22 cellular contexts compared by ENCODE assay signal in the genomic region with DNA sequence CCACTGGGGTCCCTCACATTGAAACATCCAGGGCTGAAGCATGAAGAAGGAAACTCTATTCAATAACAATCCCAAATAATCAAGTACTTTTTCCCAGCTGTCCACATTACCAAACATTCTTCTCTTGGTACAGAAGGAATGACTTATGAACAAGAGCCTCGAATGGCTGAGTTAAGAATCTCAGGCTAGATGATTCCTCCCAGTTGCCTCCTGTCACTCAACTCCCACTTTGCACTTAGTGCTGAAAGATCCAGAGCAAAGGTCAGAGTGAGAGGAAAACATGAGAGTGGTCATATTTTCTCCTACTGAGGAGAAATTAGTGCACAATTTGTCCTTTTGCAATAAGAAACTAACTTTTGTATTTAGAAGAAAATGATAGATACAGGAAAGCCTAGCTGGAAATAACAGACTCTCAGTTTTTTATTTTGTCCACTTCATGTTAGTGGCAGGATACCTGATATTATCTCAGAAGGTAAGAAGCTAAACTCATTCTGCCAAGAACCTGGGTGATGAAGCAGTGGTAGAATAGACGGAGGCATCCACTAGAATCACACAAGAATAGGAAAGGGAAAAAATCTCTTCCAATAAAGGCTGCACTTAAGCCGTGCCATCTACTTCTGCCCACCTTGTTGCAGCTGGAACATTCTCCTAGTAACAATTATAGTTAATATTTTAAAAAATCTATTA. TPM values are rescaled to one million over a fixed set of nuclear protein-coding genes. Genes with fewer than 3 reads are reported as not detected.
DNase-seq lines count a peak whose midpoint lies in the region; ATAC-seq, FAIRE-seq and TF ChIP-seq lines count a peak whose summit lies in the region.
"Had no signal": no experiment of that assay in that cellular context is flagged by ENCODE, and none has a peak within 500 bp of the region (broad histone marks: within the 10 kb centered on the region; RNA-seq: fewer than 3 reads in every experiment).

No MANE protein-coding gene starts in this region.

- H4K20me1 ChIP-seq in HepG2 (ENCODE audit: insufficient read depth, low read length), result no peaks in the 10 kb centered on the region
- H4K20me1 ChIP-seq in hepatocyte (ENCODE audit: insufficient read depth, poor library complexity, severe bottlenecking), result no peaks in the 10 kb centered on the region

- no peak for FAIRE-seq in HepG2 (lab: Jason Lieb, UNC)
- FAIRE-seq: A204.1, GM12878, K562 had no signal

- no peak for TF ChIP-seq RAD21 in HepG2 (CRISPR knock-in tag; IDR thresholded peaks at IDR 0.05)

- intact Hi-C loops in HepG2 (cut with micrococcal nuclease; ENCODE audit: unreplicated experiment) (no loop called here), right lobe of liver (cut with DNase I) (no loop called here)

- DNase-seq in HepG2 (ENCODE audit: low spot score) (no peak), right lobe of liver (no peak), hepatocyte (ENCODE audit: low spot score) (peak; percentile 30), renal cortical epithelial cell (ENCODE audit: low read depth) (peak; percentile 2), midbrain (lab: John Stamatoyannopoulos, UW) (no peak), NCI-H128 (lab: John Stamatoyannopoulos, UW; ENCODE audit: unreplicated experiment) (no peak)
- no peak for DNase-seq in stimulated activated naive B cell treated with anti-CD40 and anti-IgM and Interleukin-4, amounts not matched to agents 10 μg/mL and 1 μg/mL and 100 μg/mL, for 72 hours
- DNase-seq: BE2C; Caco-2; CD4-positive, CD25-positive, alpha-beta regulatory T cell; EL; GOT3; NCI-H1105 treated with DMSO at 0.1 percent for 48 hours; NCI-H1694 treated with DMSO at 0.1 percent for 48 hours; NCI-H226; NCI-H524; SHP77 had no signal

- H3K4me1 Mint-ChIP-seq in stimulated activated naive B cell treated with anti-CD40 and anti-IgM and Interleukin-4, amounts not matched to agents 10 μg/mL and 1 μg/mL and 100 μg/mL, for 72 hours, result no peaks in the 10 kb centered on the region
- H3K4me1 Mint-ChIP-seq: CD4-positive, CD25-positive, alpha-beta regulatory T cell had no signal

- BruUV-seq in HepG2 (replicated peaks; lab: Mats Ljungman, UMichigan), result no TSS peak

- no peaks in the 10 kb centered on the region for H3K27me3 Mint-ChIP-seq in stimulated activated naive B cell treated with anti-CD40 and anti-IgM and Interleukin-4, amounts not matched to agents 10 μg/mL and 1 μg/mL and 100 μg/mL, for 72 hours
- H3K27me3 Mint-ChIP-seq: CD4-positive, CD25-positive, alpha-beta regulatory T cell had no signal

- TF ChIP-seq EP300 in HepG2 (IDR thresholded peaks at IDR 0.05; ENCODE audit: low read depth in 2 of 2, low read length in 2 of 2) (no peak), HepG2 (CRISPR knock-in tag; IDR thresholded peaks at IDR 0.05; ENCODE audit: borderline replicate concordance) (no peak)

- POLR2A ChIA-PET in HepG2 (lab: Yijun Ruan, JAX), result no interaction called here

- H3K36me3 Mint-ChIP-seq in stimulated activated naive B cell treated with anti-CD40 and anti-IgM and Interleukin-4, amounts not matched to agents 10 μg/mL and 1 μg/mL and 100 μg/mL, for 72 hours, result no peaks in the 10 kb centered on the region
- H3K36me3 Mint-ChIP-seq: CD4-positive, CD25-positive, alpha-beta regulatory T cell had no signal

- peaks cover 0 to 3% of the 10 kb centered on the region in 2 experiments; a peak in 1 of 5 replicates for H3K27me3 ChIP-seq in HepG2 (ENCODE audit: control insufficient read depth in 1 of 2, insufficient read depth in 2 of 2, low read length in 2 of 2)
- no peaks in the 10 kb centered on the region for H3K27me3 ChIP-seq in right lobe of liver
- H3K27me3 ChIP-seq in hepatocyte, result no peaks in the 10 kb centered on the region
- H3K27me3 ChIP-seq: BE2C had no signal

- TF ChIP-seq CTCF in HepG2 (CRISPR knock-in tag; IDR thresholded peaks at IDR 0.05), result no peak
- TF ChIP-seq CTCF in right lobe of liver (IDR thresholded peaks at IDR 0.05), result no peak
- no peak for TF ChIP-seq CTCF in hepatocyte (IDR thresholded peaks at IDR 0.05; ENCODE audit: poor library complexity)

- no peak overlapping the region for H3K4me3 ChIP-seq in HepG2 (replicated peaks in 1 of 3; ENCODE audit: insufficient read depth in 1 of 3, low read depth in 2 of 3, low read length in 3 of 3)
- H3K4me3 ChIP-seq in right lobe of liver, result no peak overlapping the region
- H3K4me3 ChIP-seq in hepatocyte, result no peak overlapping the region
- H3K4me3 ChIP-seq: GM12878, K562 had no signal

- TF ChIP-seq POLR2A in HepG2 (IDR thresholded peaks at IDR 0.05; ENCODE audit: insufficient read depth in 1 of 2, low read depth in 2 of 2, low read length in 2 of 2) (no peak), right lobe of liver (IDR thresholded peaks at IDR 0.05) (no peak)

- WGBS in HepG2 (ENCODE audit: low lambda C conversion rate), result 34% methylated on average over 3 of the region's 3 CpGs
- WGBS in right lobe of liver (ENCODE audit: insufficient coverage, low coverage, low lambda C conversion rate, missing lambda C conversion rate), result 54% methylated on average over 3 of the region's 3 CpGs
- WGBS in hepatocyte (ENCODE audit: low lambda C conversion rate, missing lambda C conversion rate), result 62% methylated on average over 3 of the region's 3 CpGs

- CTCF ChIA-PET in HepG2 (lab: Yijun Ruan, JAX; ENCODE audit: low intra/inter-chr PET ratio, low total read pairs), result no interaction called here

- H3K79me2 ChIP-seq in HepG2 (ENCODE audit: insufficient read depth, low read length), result no peaks in the 10 kb centered on the region
- H3K79me2 ChIP-seq in hepatocyte, result no peaks in the 10 kb centered on the region

- no peak overlapping the region for H3K4me3 Mint-ChIP-seq in stimulated activated naive B cell treated with anti-CD40 and anti-IgM and Interleukin-4, amounts not matched to agents 10 μg/mL and 1 μg/mL and 100 μg/mL, for 72 hours
- H3K4me3 Mint-ChIP-seq: CD4-positive, CD25-positive, alpha-beta regulatory T cell had no signal

- no peak overlapping the region for H3K27ac Mint-ChIP-seq in stimulated activated naive B cell treated with anti-CD40 and anti-IgM and Interleukin-4, amounts not matched to agents 10 μg/mL and 1 μg/mL and 100 μg/mL, for 72 hours
- H3K27ac Mint-ChIP-seq: CD4-positive, CD25-positive, alpha-beta regulatory T cell had no signal

- H3K9me3 ChIP-seq in HepG2 (ENCODE audit: low read length) (no peaks in the 10 kb centered on the region), right lobe of liver (no peaks in the 10 kb centered on the region), hepatocyte (ENCODE audit: low read depth) (no peaks in the 10 kb centered on the region)
- H3K9me3 ChIP-seq: BE2C, Caco-2 had no signal

- H3K27ac ChIP-seq in HepG2 (ENCODE audit: extremely low read length, insufficient read depth, low read length) (no peak overlapping the region), right lobe of liver (no peak overlapping the region), hepatocyte (no peak overlapping the region)

- H3K4me1 ChIP-seq in HepG2 (ENCODE audit: insufficient read depth, low read length) (no peaks in the 10 kb centered on the region; the same call in 1 of the 2 replicates), right lobe of liver (no peaks in the 10 kb centered on the region), hepatocyte (ENCODE audit: insufficient read depth) (no peaks in the 10 kb centered on the region)
- H3K4me1 ChIP-seq: BE2C, Caco-2 had no signal

- no peaks in the 10 kb centered on the region for H3K9me3 Mint-ChIP-seq in stimulated activated naive B cell treated with anti-CD40 and anti-IgM and Interleukin-4, amounts not matched to agents 10 μg/mL and 1 μg/mL and 100 μg/mL, for 72 hours

- no peaks in the 10 kb centered on the region for H3K9me2 ChIP-seq in hepatocyte (replicated peaks; ENCODE audit: insufficient read depth)

- no peak overlapping the region for H3K9ac ChIP-seq in HepG2 (ENCODE audit: insufficient read depth, low read depth, low read length)

- ATAC-seq in HepG2 (no peak), right lobe of liver (no peak)
- ATAC-seq in stimulated activated naive B cell treated with anti-CD40 and anti-IgM and Interleukin-4, amounts not matched to agents 10 μg/mL and 1 μg/mL and 100 μg/mL, for 72 hours (replicated peaks), result no peak
- ATAC-seq: GM12878, HCT116, K562 had no signal

- in situ Hi-C loops in HepG2 (cut with HindIII; ENCODE audit: extremely low pct_ligation_motif_present, low pct_unique_long_range_greater_than_20kb), result no loop called here

- no peaks in the 10 kb centered on the region for H3K36me3 ChIP-seq in HepG2 (replicated peaks in 1 of 2; ENCODE audit: control insufficient read depth in 1 of 2, insufficient read depth in 2 of 2, low read length in 2 of 2)
- H3K36me3 ChIP-seq in right lobe of liver, result no peaks in the 10 kb centered on the region
- no peaks in the 10 kb centered on the region for H3K36me3 ChIP-seq in hepatocyte (replicated peaks; ENCODE audit: insufficient read depth, low read depth)
- H3K36me3 ChIP-seq: BE2C had no signal

- H2AFZ ChIP-seq in HepG2 (ENCODE audit: low read length) (no peak overlapping the region), hepatocyte (no peak overlapping the region)

- H3K4me2 ChIP-seq in HepG2 (ENCODE audit: low read depth, low read length) (no peak overlapping the region), hepatocyte (no peak overlapping the region)

RNA-seq across cellular contexts. Expression of a gene that starts 46.2 kb away (rescaled TPM):
- total RNA-seq in HepG2 (2016; rRNA removed; fragmentation: Illumina TruSeq; extraction: Trizol) (not detected in 2 replicates), right lobe of liver (not detected), hepatocyte (0.13 and 0.16 TPM in 2 replicates), renal cortical epithelial cell (not detected in 2 replicates)
- 0.09 TPM in 1 of 2 replicates, not detected in the other for total RNA-seq in HepG2 (2016; cell fraction: cytosol; rRNA removed; fragmentation: Illumina TruSeq; extraction: Trizol; ENCODE audit: low read depth)
- total RNA-seq in HepG2 (2016; cell fraction: insoluble cytoplasmic fraction; rRNA removed; fragmentation: Illumina TruSeq; extraction: Trizol), result not detected in 2 replicates
- not detected in 2 replicates for total RNA-seq in HepG2 (2016; cell fraction: membrane; rRNA removed; fragmentation: Illumina TruSeq; extraction: Trizol)
- not detected in 2 replicates for total RNA-seq in HepG2 (2016; cell fraction: nucleus; rRNA removed; fragmentation: Illumina TruSeq; extraction: Trizol)
- polyA plus RNA-seq in HepG2 (2011; rRNA removed) (not detected in 2 replicates), hepatocyte (not detected in 2 replicates)
- not detected in 2 replicates for polyA plus RNA-seq in HepG2 (2011; cell fraction: cytosol; rRNA removed)
- not detected in 2 replicates for polyA plus RNA-seq in HepG2 (2011; cell fraction: nucleus; rRNA removed)
- not detected in 2 replicates for polyA plus RNA-seq in HepG2 (2012)
- not detected in 2 replicates for polyA plus RNA-seq in HepG2 (2016; cell fraction: cytosol; fragmentation: Illumina TruSeq; extraction: Trizol; ENCODE audit: low read depth)
- not detected in 2 replicates for polyA plus RNA-seq in HepG2 (2016; cell fraction: insoluble cytoplasmic fraction; fragmentation: Illumina TruSeq; extraction: Trizol; ENCODE audit: low read depth)
- not detected in 2 replicates for polyA plus RNA-seq in HepG2 (2016; cell fraction: membrane; fragmentation: Illumina TruSeq; extraction: Trizol; ENCODE audit: low read depth)
- polyA plus RNA-seq in HepG2 (2016; cell fraction: nucleus; fragmentation: Illumina TruSeq; extraction: Trizol; ENCODE audit: insufficient read depth, low read depth), result not detected in 2 replicates
- polyA minus RNA-seq in HepG2 (2011; rRNA and poly(A)+ RNA removed; ENCODE audit: low replicate concordance), result not detected in 2 replicates
- polyA minus RNA-seq in HepG2 (2011; cell fraction: cytosol; rRNA and poly(A)+ RNA removed), result not detected in 2 replicates
- polyA minus RNA-seq in HepG2 (2011; cell fraction: nucleus; rRNA and poly(A)+ RNA removed), result 0.25 and 0.26 TPM in 2 replicates
- total RNA-seq: CD4-positive, CD25-positive, alpha-beta regulatory T cell; GM12878; RPMI7951 had no signal
- polyA plus RNA-seq: CD4-positive, CD25-positive, alpha-beta regulatory T cell; K562 had no signal

Comparison
In these comparisons a context has a peak if more than half of its experiments do, and no peak if none do; other contexts are left out.
1. DNase-seq: peak in hepatocyte (single experiment) and renal cortical epithelial cell (single experiment); none in HepG2 (single experiment), right lobe of liver (0 of 3), midbrain (single experiment), stimulated activated naive B cell treated with anti-CD40 and anti-IgM and Interleukin-4, amounts not matched to agents 10 μg/mL and 1 μg/mL and 100 μg/mL, for 72 hours (single experiment) and NCI-H128 (single experiment).